20 cellular contexts compared by ENCODE assay signal in the genomic region with DNA sequence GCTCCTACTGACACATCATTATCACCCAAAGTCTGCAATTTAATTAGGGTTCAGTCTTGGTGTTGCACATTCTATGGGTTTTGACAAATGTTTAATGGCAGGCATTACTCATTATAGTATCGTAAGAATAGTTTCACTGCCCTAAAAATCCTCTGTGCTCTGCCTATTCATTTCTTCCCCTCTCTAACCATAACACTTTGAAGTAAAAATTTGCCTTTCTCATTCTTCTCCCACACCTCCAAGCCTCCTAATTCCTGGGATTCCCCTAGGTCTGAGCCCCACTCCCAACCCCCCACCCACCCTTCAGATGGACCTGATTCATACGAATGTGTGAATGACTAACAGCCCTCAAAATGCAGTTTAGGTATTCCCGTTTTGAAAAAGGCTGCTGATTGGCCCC. TPM values are rescaled to one million over a fixed set of nuclear protein-coding genes. Genes with fewer than 3 reads are reported as not detected.
DNase-seq lines count a peak whose midpoint lies in the region; ATAC-seq and FAIRE-seq lines count a peak whose summit lies in the region.
"Had no signal": no experiment of that assay in that cellular context is flagged by ENCODE, and none has a peak within 500 bp of the region (broad histone marks: within the 10 kb centered on the region; RNA-seq: fewer than 3 reads in every experiment).

No MANE protein-coding gene starts in this region.

- peaks cover 15% of the 10 kb centered on the region for H3K4me1 Mint-ChIP-seq in activated T-cell treated with anti-CD3 and anti-CD28 coated beads, Interleukin-2, amount 50 U/mL, for 72 hours (ENCODE audit: low read depth)
- H3K4me1 Mint-ChIP-seq in stimulated activated naive CD8-positive, alpha-beta T cell treated with anti-CD3 and anti-CD28 coated beads, Interleukin-15, amount 100 ng/mL, for 72 hours = peaks cover 12% of the 10 kb centered on the region
- H3K4me1 Mint-ChIP-seq: immature natural killer cell had no signal

- 64 to 76% (median 69%) methylated on average over 3 of the region's 3 CpGs for WGBS in small intestine, 3 donors

- H3K27me3 Mint-ChIP-seq in activated T-cell treated with anti-CD3 and anti-CD28 coated beads, Interleukin-2, amount 50 U/mL, for 72 hours (ENCODE audit: low read depth) = peaks cover 70% of the 10 kb centered on the region
- H3K27me3 Mint-ChIP-seq in stimulated activated naive CD8-positive, alpha-beta T cell treated with anti-CD3 and anti-CD28 coated beads, Interleukin-15, amount 100 ng/mL, for 72 hours = peaks cover 55% of the 10 kb centered on the region

- no peak overlapping the region for H3K27ac Mint-ChIP-seq in activated T-cell treated with anti-CD3 and anti-CD28 coated beads, Interleukin-2, amount 50 U/mL, for 72 hours
- peak overlapping the region in 1 of 2 donors; percentile 43 for H3K27ac Mint-ChIP-seq in stimulated activated naive CD8-positive, alpha-beta T cell treated with anti-CD3 and anti-CD28 coated beads, Interleukin-15, amount 100 ng/mL, for 72 hours

- no peaks in the 10 kb centered on the region for H3K36me3 Mint-ChIP-seq in activated T-cell treated with anti-CD3 and anti-CD28 coated beads, Interleukin-2, amount 50 U/mL, for 72 hours (ENCODE audit: insufficient read depth in 2 of 2)
- H3K36me3 Mint-ChIP-seq: immature natural killer cell had no signal

- in situ Hi-C loops in G401 (cut with HindIII; ENCODE audit: low sequenced_read_pairs) = no loop called here

- no peaks in the 10 kb centered on the region for H3K36me3 ChIP-seq in small intestine (ENCODE audit: control insufficient read depth in 2 of 2, insufficient read depth in 2 of 2, low read length in 2 of 2)

- ATAC-seq in activated T-cell treated with anti-CD3 and anti-CD28 coated beads, Interleukin-2, amount 50 U/mL, for 72 hours (replicated peaks in 1 of 2) = peak; percentile 86 to 87
- peak; percentile 90 for ATAC-seq in stimulated activated naive CD8-positive, alpha-beta T cell treated with anti-CD3 and anti-CD28 coated beads, Interleukin-15, amount 100 ng/mL, for 72 hours
- ATAC-seq: mucosa of descending colon had no signal

- no peak overlapping the region for H3K4me3 ChIP-seq in small intestine (ENCODE audit: low read depth in 1 of 2, low read length in 2 of 2)
- H3K4me3 ChIP-seq: mucosa of descending colon, testis had no signal

- FAIRE-seq in small intestine (lab: Jason Lieb, UNC) = no peak
- FAIRE-seq: frontal cortex, H1 had no signal

- no peaks in the 10 kb centered on the region for H3K27me3 ChIP-seq in small intestine (ENCODE audit: control insufficient read depth in 2 of 2, insufficient read depth in 2 of 2, low read length in 2 of 2)
- H3K27me3 ChIP-seq: testis had no signal

- H3K4me3 Mint-ChIP-seq in activated T-cell treated with anti-CD3 and anti-CD28 coated beads, Interleukin-2, amount 50 U/mL, for 72 hours = peak overlapping the region; percentile 22 to 25
- peak overlapping the region in 1 of 2 donors; percentile 42 for H3K4me3 Mint-ChIP-seq in stimulated activated naive CD8-positive, alpha-beta T cell treated with anti-CD3 and anti-CD28 coated beads, Interleukin-15, amount 100 ng/mL, for 72 hours
- H3K4me3 Mint-ChIP-seq: immature natural killer cell had no signal

- DNase-seq in stimulated activated naive CD4-positive, alpha-beta T cell treated with Interleukin-2 at 50 U/mL for 16 hours (lab: John Stamatoyannopoulos, UW) = peak; percentile 40
- no peak for DNase-seq in stimulated activated naive CD4-positive, alpha-beta T cell (lab: John Stamatoyannopoulos, UW)
- DNase-seq in HCEC 1CT (peak; percentile 17), G401 (ENCODE audit: low spot score) (no peak), small intestine (no peak), midbrain (lab: John Stamatoyannopoulos, UW) (no peak)
- no peak for DNase-seq in activated T-cell treated with anti-CD3 and anti-CD28 coated beads, Interleukin-2, amount 50 U/mL, for 72 hours
- DNase-seq in stimulated activated naive CD8-positive, alpha-beta T cell treated with anti-CD3 and anti-CD28 coated beads, Interleukin-15, amount 100 ng/mL, for 72 hours = no peak
- DNase-seq: C1 segment of cervical spinal cord; effector memory CD4-positive, alpha-beta T cell; GF-D8; immature natural killer cell; IMR-90; mucosa of descending colon; NCI-H1436; NCI-H524 treated with DMSO at 0.1 percent for 48 hours; T-helper 9 cell; testis had no signal

- no peaks in the 10 kb centered on the region for H3K9me3 Mint-ChIP-seq in activated T-cell treated with anti-CD3 and anti-CD28 coated beads, Interleukin-2, amount 50 U/mL, for 72 hours
- no peaks in the 10 kb centered on the region for H3K9me3 Mint-ChIP-seq in stimulated activated naive CD8-positive, alpha-beta T cell treated with anti-CD3 and anti-CD28 coated beads, Interleukin-15, amount 100 ng/mL, for 72 hours
- H3K9me3 Mint-ChIP-seq: immature natural killer cell had no signal

- no peak overlapping the region for H3K27ac ChIP-seq in small intestine (ENCODE audit: low read depth in 1 of 2, low read length in 1 of 2)

- peaks cover 0 to 4% of the 10 kb centered on the region in 2 donors for H3K4me1 ChIP-seq in small intestine (ENCODE audit: control insufficient read depth in 2 of 2, insufficient read depth in 1 of 2, low read depth in 1 of 2, low read length in 1 of 2)

- no peaks in the 10 kb centered on the region for H3K9me3 ChIP-seq in small intestine (ENCODE audit: control insufficient read depth, low read depth)
- H3K9me3 ChIP-seq: mucosa of descending colon, testis had no signal

RNA-seq across cellular contexts. Expression of gene ENC1, which starts 18.4 kb away (rescaled TPM):
- total RNA-seq in activated T-cell treated with anti-CD3 and anti-CD28 coated beads, Interleukin-2, amount 50 U/mL, for 72 hours = 1 to 10 TPM in 1 of 2 donors, under 1 TPM in 1; 0.60 to 1.9 TPM
- total RNA-seq in G401 (2014; rRNA removed; shearing (Covaris generic)) = 36.4 and 59.3 TPM in 2 replicates
- 10 to 100 TPM in 2 of 3 donors, 1 to 10 TPM in 1; 6.8 to 20.0 (median 13.9) TPM for polyA plus RNA-seq in small intestine

Comparison
In these comparisons a context has a peak if more than half of its experiments do, and no peak if none do; other contexts are left out.
1. DNase-seq: peak in stimulated activated naive CD4-positive, alpha-beta T cell treated with Interleukin-2 at 50 U/mL for 16 hours (single experiment) and HCEC 1CT (single experiment); none in stimulated activated naive CD4-positive, alpha-beta T cell (0 of 6), activated T-cell treated with anti-CD3 and anti-CD28 coated beads, Interleukin-2, amount 50 U/mL, for 72 hours (0 of 2), stimulated activated naive CD8-positive, alpha-beta T cell treated with anti-CD3 and anti-CD28 coated beads, Interleukin-15, amount 100 ng/mL, for 72 hours (0 of 2), G401 (single experiment), small intestine (single experiment) and midbrain (single experiment).
2. RNA of gene ENC1, which starts 18.4 kb away (total RNA-seq): 36.4 to 59.3 TPM in G401; 0.60 to 1.9 TPM in activated T-cell treated with anti-CD3 and anti-CD28 coated beads, Interleukin-2, amount 50 U/mL, for 72 hours; every median in the first group is over 10 times any median in the second.